Comparison of ENCODE assay signal across 11 cellular contexts in the genomic region with DNA sequence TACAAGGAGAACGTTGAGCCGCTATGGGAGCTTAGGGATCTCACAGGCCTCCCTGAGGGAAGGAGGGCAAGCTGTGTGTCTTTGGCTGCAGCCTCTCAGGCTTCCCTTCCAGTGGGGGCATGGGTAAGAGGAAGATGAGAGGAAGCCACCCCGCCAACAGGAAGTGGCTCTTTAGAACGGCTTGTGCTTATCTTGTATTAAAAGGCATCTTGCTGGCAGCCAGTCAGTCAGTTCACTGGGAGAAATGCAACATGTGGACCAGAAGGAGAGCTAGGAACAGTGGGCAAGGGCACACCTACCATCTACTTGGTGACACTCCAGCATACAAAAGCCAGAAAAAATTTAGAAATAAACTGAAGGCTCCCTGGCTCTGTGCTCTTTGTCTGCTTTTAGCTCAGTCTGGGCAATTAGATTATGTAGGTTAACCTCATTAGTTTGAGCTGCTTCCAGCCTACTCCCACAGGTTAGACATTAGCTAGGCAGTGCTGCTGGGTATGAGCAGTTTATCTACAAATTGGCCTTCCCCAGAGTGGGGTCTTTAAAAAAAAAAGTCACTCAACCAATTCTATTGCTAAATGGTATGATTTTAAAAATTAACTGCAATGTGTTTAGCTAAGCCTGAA.
DNase-seq lines count a peak whose midpoint lies in the region; ATAC-seq and TF ChIP-seq lines count a peak whose summit lies in the region.
"Had no signal": no experiment of that assay in that cellular context is flagged by ENCODE, and none has a peak within 500 bp of the region (broad histone marks: within the 10 kb centered on the region; RNA-seq: fewer than 3 reads in every experiment).

No MANE protein-coding gene starts in this region.

- no peak overlapping the region for H3K27ac ChIP-seq in neural progenitor cell

- H3K9me3 ChIP-seq in neural progenitor cell (ENCODE audit: low read depth): no peaks in the 10 kb centered on the region

- DNase-seq in activated T-cell treated with anti-CD3 and anti-CD28 coated beads, Interleukin-2, amount 50 U/mL, for 24 hours: peak; percentile 41
- no peak for DNase-seq in activated T-cell treated with anti-CD3 and anti-CD28 coated beads, Interleukin-2, amount 50 U/mL, for 1 hour
- peak; percentile 49 for DNase-seq in NB4 (ENCODE audit: low read depth)
- DNase-seq in neural progenitor cell (ENCODE audit: low spot score): no peak
- no peak for DNase-seq in NCI-H2107 (lab: John Stamatoyannopoulos, UW)
- no peak for DNase-seq in ureter (ENCODE audit: low spot score)
- DNase-seq: cortex of kidney, NCI-H526 had no signal

- H3K9me3 Mint-ChIP-seq in activated T-cell treated with anti-CD3 and anti-CD28 coated beads, Interleukin-2, amount 50 U/mL, for 24 hours: no peaks in the 10 kb centered on the region
- no peaks in the 10 kb centered on the region for H3K9me3 Mint-ChIP-seq in activated T-helper 17 cell treated with anti-CD3 and anti-CD28 coated beads, Interleukin-2, amount 50 U/mL, for 72 hours
- no peaks in the 10 kb centered on the region for H3K9me3 Mint-ChIP-seq in neural progenitor cell
- H3K9me3 Mint-ChIP-seq: neural crest cell had no signal

- H3K27ac Mint-ChIP-seq in activated T-cell treated with anti-CD3 and anti-CD28 coated beads, Interleukin-2, amount 50 U/mL, for 24 hours: peak overlapping the region; percentile 81
- peak overlapping the region; percentile 10 for H3K27ac Mint-ChIP-seq in activated T-helper 17 cell treated with anti-CD3 and anti-CD28 coated beads, Interleukin-2, amount 50 U/mL, for 72 hours
- no peak overlapping the region for H3K27ac Mint-ChIP-seq in neural progenitor cell

- H3K4me1 Mint-ChIP-seq in activated T-cell treated with anti-CD3 and anti-CD28 coated beads, Interleukin-2, amount 50 U/mL, for 24 hours (ENCODE audit: low read depth): peaks cover 18% of the 10 kb centered on the region
- H3K4me1 Mint-ChIP-seq in activated T-helper 17 cell treated with anti-CD3 and anti-CD28 coated beads, Interleukin-2, amount 50 U/mL, for 72 hours: peaks cover 4% of the 10 kb centered on the region
- H3K4me1 Mint-ChIP-seq in neural progenitor cell: peaks cover 7% of the 10 kb centered on the region

- H3K36me3 Mint-ChIP-seq in activated T-cell treated with anti-CD3 and anti-CD28 coated beads, Interleukin-2, amount 50 U/mL, for 24 hours (ENCODE audit: low read depth): no peaks in the 10 kb centered on the region
- no peaks in the 10 kb centered on the region for H3K36me3 Mint-ChIP-seq in activated T-helper 17 cell treated with anti-CD3 and anti-CD28 coated beads, Interleukin-2, amount 50 U/mL, for 72 hours (ENCODE audit: low read depth)
- no peaks in the 10 kb centered on the region for H3K36me3 Mint-ChIP-seq in neural progenitor cell

- peaks cover 10% of the 10 kb centered on the region for H3K4me1 ChIP-seq in neural progenitor cell

- peaks cover 2% of the 10 kb centered on the region for H3K27me3 Mint-ChIP-seq in activated T-cell treated with anti-CD3 and anti-CD28 coated beads, Interleukin-2, amount 50 U/mL, for 24 hours
- peaks cover 3% of the 10 kb centered on the region for H3K27me3 Mint-ChIP-seq in activated T-helper 17 cell treated with anti-CD3 and anti-CD28 coated beads, Interleukin-2, amount 50 U/mL, for 72 hours
- H3K27me3 Mint-ChIP-seq in neural progenitor cell (ENCODE audit: insufficient read depth, low read depth): no peaks in the 10 kb centered on the region

- no peak for TF ChIP-seq CTCF in NB4 (IDR thresholded peaks at IDR 0.05; ENCODE audit: low read depth, low read length)
- TF ChIP-seq CTCF in neural progenitor cell (IDR thresholded peaks at IDR 0.05): no peak

- no peak overlapping the region for H3K4me2 ChIP-seq in neural progenitor cell

- TF ChIP-seq POLR2A in NB4 (IDR thresholded peaks at IDR 0.05; ENCODE audit: extremely low read depth, insufficient read length): no peak

- no peak overlapping the region for H3K4me3 Mint-ChIP-seq in activated T-cell treated with anti-CD3 and anti-CD28 coated beads, Interleukin-2, amount 50 U/mL, for 24 hours
- H3K4me3 Mint-ChIP-seq in activated T-helper 17 cell treated with anti-CD3 and anti-CD28 coated beads, Interleukin-2, amount 50 U/mL, for 72 hours: peak overlapping the region; percentile 19
- no peak overlapping the region for H3K4me3 Mint-ChIP-seq in neural progenitor cell
- H3K4me3 Mint-ChIP-seq: neural crest cell had no signal

- no peaks in the 10 kb centered on the region for H4K20me1 ChIP-seq in neural progenitor cell (ENCODE audit: low read depth)

- no peak overlapping the region for H3K9ac ChIP-seq in neural progenitor cell

- H3F3A ChIP-seq in neural progenitor cell (ENCODE audit: low read depth): peaks cover 12% of the 10 kb centered on the region

- no peaks in the 10 kb centered on the region for H3K36me3 ChIP-seq in neural progenitor cell

- ATAC-seq in activated T-helper 17 cell treated with anti-CD3 and anti-CD28 coated beads, Interleukin-2, amount 50 U/mL, for 72 hours (replicated peaks): peak; percentile 50
- ATAC-seq in GM19452 (IDR thresholded peaks at IDR 0.05; ENCODE audit: unreplicated experiment): no peak

- H3K4me3 ChIP-seq in NB4 (ENCODE audit: low read depth, low read length) (no peak overlapping the region), neural progenitor cell (no peak overlapping the region)

- H3K79me2 ChIP-seq in neural progenitor cell (ENCODE audit: low read depth): no peaks in the 10 kb centered on the region

- no peaks in the 10 kb centered on the region for H3K27me3 ChIP-seq in neural progenitor cell

- peak overlapping the region; percentile 76 for H2AFZ ChIP-seq in neural progenitor cell (replicated peaks)

Comparison
In these comparisons a context has a peak if more than half of its experiments do, and no peak if none do; other contexts are left out.
1. DNase-seq: peak in activated T-cell treated with anti-CD3 and anti-CD28 coated beads, Interleukin-2, amount 50 U/mL, for 24 hours (single experiment) and NB4 (single experiment); none in activated T-cell treated with anti-CD3 and anti-CD28 coated beads, Interleukin-2, amount 50 U/mL, for 1 hour (single experiment), neural progenitor cell (single experiment), NCI-H2107 (single experiment) and ureter (single experiment).